In the genomic region with DNA sequence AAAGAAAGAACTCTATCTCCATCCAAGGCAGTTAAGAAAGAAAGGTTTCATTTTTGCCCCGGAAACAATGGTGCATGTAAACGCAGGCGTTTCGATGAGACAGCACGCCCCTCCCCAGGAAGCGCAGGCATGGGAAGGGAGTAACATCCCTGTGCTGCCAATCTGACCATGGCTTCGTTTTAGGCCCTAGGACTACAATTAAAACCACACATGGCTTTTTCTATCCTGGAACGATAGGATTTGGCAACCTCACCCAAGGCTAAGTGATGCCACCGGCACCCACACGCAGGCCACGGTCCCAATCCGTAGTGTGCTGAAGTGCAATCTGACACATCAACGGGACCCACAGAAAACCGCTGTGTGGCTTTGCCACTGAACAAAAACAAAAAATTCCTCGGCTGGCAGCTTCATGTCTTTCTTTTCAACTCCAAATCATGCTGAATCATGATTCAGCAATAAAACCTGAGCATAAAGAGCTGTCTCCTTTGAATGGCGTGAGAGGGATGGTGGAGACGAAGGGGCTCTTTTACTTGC, we compare ENCODE assay signal across 9 cellular contexts. TPM values are rescaled to one million over a fixed set of nuclear protein-coding genes. Genes with fewer than 3 reads are reported as not detected.
DNase-seq lines count a peak whose midpoint lies in the region; ATAC-seq, FAIRE-seq and TF ChIP-seq lines count a peak whose summit lies in the region.
"Had no signal": no experiment of that assay in that cellular context is flagged by ENCODE, and none has a peak within 500 bp of the region (broad histone marks: within the 10 kb centered on the region; RNA-seq: fewer than 3 reads in every experiment).

No MANE protein-coding gene starts in this region.

- H3K9me3 ChIP-seq in lower lobe of right lung: no peaks in the 10 kb centered on the region
- H3K9me3 ChIP-seq in tibial artery: no peaks in the 10 kb centered on the region

- H3K27ac ChIP-seq in lower lobe of right lung (peak overlapping the region; percentile 61), tibial artery (peak overlapping the region; percentile 67 to 75)

- H3K4me3 ChIP-seq in lower lobe of right lung (no peak overlapping the region), tibial artery (no peak overlapping the region)

- ATAC-seq in lower lobe of right lung: no peak

- no peak for FAIRE-seq in RCC 7860 (lab: Jason Lieb, UNC)
- FAIRE-seq in frontal cortex (lab: Jason Lieb, UNC): no peak
- FAIRE-seq: endometrium had no signal

- TF ChIP-seq CTCF in lower lobe of right lung (IDR thresholded peaks at IDR 0.05) (no peak), tibial artery (IDR thresholded peaks at IDR 0.05) (no peak)

- intact Hi-C loops in lower lobe of right lung (cut with DNase I): no loop called here
- intact Hi-C loops in tibial artery (cut with DNase I; ENCODE audit: low total_unique reads): no loop called here

- H3K4me1 ChIP-seq in lower lobe of right lung (peaks cover 89% of the 10 kb centered on the region), tibial artery (peaks cover 11 to 58% (median 46%) of the 10 kb centered on the region in 4 donors)

- H3K36me3 ChIP-seq in lower lobe of right lung (peaks cover 10% of the 10 kb centered on the region), tibial artery (peaks cover 0 to 10% (median 0%) of the 10 kb centered on the region in 3 donors)

- DNase-seq in NCI-H510A treated with DMSO at 0.1 percent for 48 hours (lab: John Stamatoyannopoulos, UW) (peak; percentile 61), NCI-H510A (lab: John Stamatoyannopoulos, UW) (no peak), lower lobe of right lung (no peak), tibial artery (no peak), SW 1271 (lab: John Stamatoyannopoulos, UW) (no peak), RCC 7860 (ENCODE audit: low spot score) (no peak), frontal cortex (ENCODE audit: low spot score in 2 of 2) (no peak)
- DNase-seq in activated naive CD4-positive, alpha-beta T cell treated with anti-CD3 and anti-CD28 coated beads, Interleukin-2, amount 50 U/mL, for 16 hours: peak; percentile 48

- H3K27me3 ChIP-seq in lower lobe of right lung (ENCODE audit: low read depth) (no peaks in the 10 kb centered on the region), tibial artery (no peaks in the 10 kb centered on the region)

RNA-seq across cellular contexts. Expression of a gene that starts 24.2 kb away (rescaled TPM):
- total RNA-seq in lower lobe of right lung (70.8 TPM), frontal cortex (41.6 TPM)

RNA-seq across cellular contexts. Expression of a gene that starts 39.7 kb away (rescaled TPM):
- 76.7 TPM for total RNA-seq in lower lobe of right lung
- 2.4 TPM for total RNA-seq in frontal cortex

RNA-seq across cellular contexts. Expression of a gene that starts 49.1 kb away (rescaled TPM):
- total RNA-seq in lower lobe of right lung (8.1 TPM), frontal cortex (3.7 TPM)

RNA-seq across cellular contexts. Expression of a gene that starts 50.2 kb away (rescaled TPM):
- total RNA-seq in lower lobe of right lung (150 TPM), frontal cortex (97.8 TPM)

Comparison
In these comparisons a context has a peak if more than half of its experiments do, and no peak if none do; other contexts are left out.
1. DNase-seq: peak in NCI-H510A treated with DMSO at 0.1 percent for 48 hours (single experiment) and activated naive CD4-positive, alpha-beta T cell treated with anti-CD3 and anti-CD28 coated beads, Interleukin-2, amount 50 U/mL, for 16 hours (single experiment); none in NCI-H510A (single experiment), lower lobe of right lung (single experiment), tibial artery (0 of 2), SW 1271 (0 of 2), RCC 7860 (single experiment) and frontal cortex (0 of 2).
2. RNA of a gene that starts 39.7 kb away (total RNA-seq): 76.7 TPM in lower lobe of right lung (single experiment); 2.4 TPM in frontal cortex (single experiment); every median in the first group is over 10 times any median in the second.